ENCODE assay signal across 12 cellular contexts in the genomic region with DNA sequence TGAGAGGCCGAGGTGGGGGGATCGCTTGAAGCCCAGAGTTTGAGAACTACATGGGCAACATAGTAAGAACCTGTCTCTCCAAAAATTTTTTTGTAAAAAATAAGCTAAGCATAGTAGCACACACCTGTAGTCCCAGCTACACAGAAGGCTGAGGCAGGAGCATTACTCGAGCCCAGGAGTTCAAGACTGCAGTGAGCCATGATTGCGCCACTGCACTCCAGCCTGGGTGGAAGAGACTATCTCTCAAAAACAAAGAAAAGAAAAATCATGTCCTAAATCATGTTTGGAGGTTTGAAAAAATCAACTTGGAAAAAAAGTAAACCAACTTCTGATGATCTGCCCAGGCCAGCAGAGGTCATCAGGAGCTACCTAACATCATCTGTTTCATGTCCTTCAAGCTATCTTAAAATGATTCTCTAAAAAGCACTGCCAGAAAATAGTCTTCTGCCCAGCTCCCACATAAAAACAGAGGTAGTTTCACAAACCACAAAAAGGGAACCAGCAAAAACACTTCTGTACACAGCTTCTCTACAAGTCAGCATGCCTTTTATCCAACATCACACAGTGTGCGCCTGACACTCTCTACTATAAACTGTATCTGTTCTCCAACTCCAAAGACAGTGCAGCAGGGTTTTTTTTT.
A peak's percentile ranks its signal among the peaks of the same experiment; 100 is the strongest.
DNase-seq lines count a peak whose midpoint lies in the region; ATAC-seq and TF ChIP-seq lines count a peak whose summit lies in the region.
"Had no signal": no experiment of that assay in that cellular context is flagged by ENCODE, and none has a peak within 500 bp of the region (broad histone marks: within the 10 kb centered on the region; RNA-seq: fewer than 3 reads in every experiment).

No MANE protein-coding gene starts in this region.

- H3K4me3 ChIP-seq in RWPE2 (ENCODE audit: severe bottlenecking): no peak overlapping the region

- H3K27me3 ChIP-seq in RWPE2 (ENCODE audit: insufficient read depth, poor library complexity, severe bottlenecking): no peaks in the 10 kb centered on the region

- H3K36me3 Mint-ChIP-seq in activated naive CD4-positive, alpha-beta T cell treated with anti-CD3 and anti-CD28 coated beads, Interleukin-2, amount 10 ng/mL, durations not matched to agents 7 days and 5 days: no peaks in the 10 kb centered on the region

- H3K4me1 Mint-ChIP-seq in activated naive CD4-positive, alpha-beta T cell treated with anti-CD3 and anti-CD28 coated beads, Interleukin-2, amount 10 ng/mL, durations not matched to agents 7 days and 5 days: no peaks in the 10 kb centered on the region

- no peaks in the 10 kb centered on the region for H3K36me3 ChIP-seq in RWPE2 (ENCODE audit: low read depth)

- intact Hi-C loops in posterior vena cava (cut with DNase I): no loop called here

- H3K9me3 ChIP-seq in RWPE2 (ENCODE audit: severe bottlenecking): no peaks in the 10 kb centered on the region

- H3K4me3 Mint-ChIP-seq in activated naive CD4-positive, alpha-beta T cell treated with anti-CD3 and anti-CD28 coated beads, Interleukin-2, amount 10 ng/mL, durations not matched to agents 7 days and 5 days: no peak overlapping the region

- CTCF ChIA-PET in activated naive CD4-positive, alpha-beta T cell treated with anti-CD3 and anti-CD28 coated beads, Interleukin-2, amount 10 ng/mL, durations not matched to agents 7 days and 5 days (lab: Charles Lee): no interaction called here

- ATAC-seq in GM19395 (IDR thresholded peaks at IDR 0.05; ENCODE audit: unreplicated experiment) (peak; percentile 69), RWPE2 (ENCODE audit: low read depth) (no peak), HG02981 (IDR thresholded peaks at IDR 0.05; ENCODE audit: unreplicated experiment) (no peak)

- H3K27ac Mint-ChIP-seq in activated naive CD4-positive, alpha-beta T cell treated with anti-CD3 and anti-CD28 coated beads, Interleukin-2, amount 10 ng/mL, durations not matched to agents 7 days and 5 days: no peak overlapping the region

- H3K27ac ChIP-seq in RWPE2 (ENCODE audit: poor library complexity, severe bottlenecking): no peak overlapping the region
- H3K27ac ChIP-seq: parathyroid adenoma had no signal

- H3K27me3 Mint-ChIP-seq in activated naive CD4-positive, alpha-beta T cell treated with anti-CD3 and anti-CD28 coated beads, Interleukin-2, amount 10 ng/mL, durations not matched to agents 7 days and 5 days: no peaks in the 10 kb centered on the region

- no peaks in the 10 kb centered on the region for H3K4me1 ChIP-seq in RWPE2 (ENCODE audit: insufficient read depth, poor library complexity, severe bottlenecking)
- H3K4me1 ChIP-seq: parathyroid adenoma had no signal

- no peaks in the 10 kb centered on the region for H3K9me3 Mint-ChIP-seq in activated naive CD4-positive, alpha-beta T cell treated with anti-CD3 and anti-CD28 coated beads, Interleukin-2, amount 10 ng/mL, durations not matched to agents 7 days and 5 days

- TF ChIP-seq CTCF in RWPE2 (IDR thresholded peaks at IDR 0.05; ENCODE audit: poor library complexity, severe bottlenecking): peak; percentile 22

- DNase-seq in DMS153 treated with DMSO at 0.1 percent for 48 hours (lab: John Stamatoyannopoulos, UW; ENCODE audit: unreplicated experiment): peak; percentile 38
- no peak for DNase-seq in RWPE2 (ENCODE audit: low spot score)
- DNase-seq in medulla oblongata (ENCODE audit: extremely low spot score): peak; percentile 80
- no peak for DNase-seq in activated CD4-positive, alpha-beta T cell treated with anti-CD3 and anti-CD28 coated beads, Interleukin-2, amount 50 U/mL, for 48 hours
- no peak for DNase-seq in posterior vena cava (ENCODE audit: low spot score)
- no peak for DNase-seq in activated naive CD4-positive, alpha-beta T cell treated with anti-CD3 and anti-CD28 coated beads, Interleukin-2, amount 10 ng/mL, durations not matched to agents 7 days and 5 days
- DNase-seq: activated gamma-delta T cell treated with Interleukin-2 at 50 U/mL for 16 hours, NCI-H1930, T1000 had no signal

Comparison
In these comparisons a context has a peak if more than half of its experiments do, and no peak if none do; other contexts are left out.
1. DNase-seq: peak in DMS153 treated with DMSO at 0.1 percent for 48 hours (single experiment) and medulla oblongata (single experiment); none in RWPE2 (single experiment), activated CD4-positive, alpha-beta T cell treated with anti-CD3 and anti-CD28 coated beads, Interleukin-2, amount 50 U/mL, for 48 hours (0 of 2), posterior vena cava (single experiment) and activated naive CD4-positive, alpha-beta T cell treated with anti-CD3 and anti-CD28 coated beads, Interleukin-2, amount 10 ng/mL, durations not matched to agents 7 days and 5 days (single experiment).